11 cellular contexts compared by ENCODE assay signal in the genomic region with DNA sequence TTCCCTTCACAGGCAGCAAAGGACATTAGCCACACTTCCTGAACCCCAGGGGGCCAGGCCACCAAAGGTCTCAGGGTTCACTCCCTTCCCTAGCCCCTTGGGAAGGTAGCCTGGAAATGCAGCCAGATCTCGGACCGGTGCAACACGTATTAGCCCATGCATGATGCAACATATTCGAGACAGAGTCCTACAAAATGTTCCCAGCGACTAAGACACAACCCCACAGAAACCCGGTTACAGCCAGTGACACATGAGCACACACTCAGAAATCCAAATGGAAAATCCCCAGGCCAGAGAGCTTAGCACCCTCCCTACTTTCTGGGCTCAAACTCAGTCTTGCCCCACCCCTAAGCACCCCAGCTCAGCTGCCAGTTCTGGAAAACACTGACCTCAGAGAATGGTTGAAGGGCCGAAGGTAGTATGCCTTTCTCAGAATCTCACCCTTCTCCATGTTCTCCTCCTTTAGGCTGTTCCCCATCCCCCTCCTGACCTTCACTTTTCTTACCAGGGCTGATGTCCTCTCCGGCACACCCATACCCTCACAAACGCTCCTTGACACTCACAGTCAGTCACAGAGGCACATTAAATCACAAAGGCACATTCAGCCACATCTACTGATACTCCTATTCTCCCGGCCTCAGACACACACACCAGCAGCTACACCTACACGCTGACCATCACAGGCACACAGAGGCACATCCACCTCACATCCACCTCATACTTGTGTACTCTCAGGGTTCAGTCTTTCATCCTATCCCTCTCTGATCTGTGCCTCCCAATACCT. TPM values are rescaled to one million over a fixed set of nuclear protein-coding genes. Genes with fewer than 3 reads are reported as not detected.
A peak's percentile ranks its signal among the peaks of the same experiment; 100 is the strongest.
DNase-seq lines count a peak whose midpoint lies in the region; ATAC-seq, FAIRE-seq and TF ChIP-seq lines count a peak whose summit lies in the region.
"Had no signal": no experiment of that assay in that cellular context is flagged by ENCODE, and none has a peak within 500 bp of the region (broad histone marks: within the 10 kb centered on the region; RNA-seq: fewer than 3 reads in every experiment).

TSS of gene TSPAN1 (plus strand) at position 640 of the 784 bp plus-strand sequence. CDS start 6,021 bp downstream, outside the sequence.

- H3K27ac ChIP-seq in mammary epithelial cell (ENCODE audit: insufficient read depth, low read depth, low read length) (no peak within 1 kb of the TSS), keratinocyte (ENCODE audit: control insufficient read depth, insufficient read depth, low read length) (no peak within 1 kb of the TSS), small intestine (ENCODE audit: low read depth in 1 of 2, low read length in 1 of 2) (peak within 1 kb of the TSS in 1 of 2 donors; percentile 34)

- H3K4me1 ChIP-seq in mammary epithelial cell (ENCODE audit: insufficient read depth, low read length) (peaks cover 19% of the 10 kb centered on the region), keratinocyte (ENCODE audit: control insufficient read depth, extremely low read depth, insufficient read depth, low read length) (peaks cover 26% of the 10 kb centered on the region), small intestine (ENCODE audit: control insufficient read depth in 2 of 2, insufficient read depth in 1 of 2, low read depth in 1 of 2, low read length in 1 of 2) (no peaks in the 10 kb centered on the region)

- H3K36me3 Mint-ChIP-seq in T-cell: no peaks in the 10 kb centered on the region
- no peaks in the 10 kb centered on the region for H3K36me3 Mint-ChIP-seq in activated CD8-positive, alpha-beta T cell treated with anti-CD3 and anti-CD28 coated beads for 36 hours (ENCODE audit: low read depth)

- POLR2A ChIA-PET in T-cell (lab: Charles Lee): no interaction called here
- POLR2A ChIA-PET in activated CD8-positive, alpha-beta T cell treated with anti-CD3 and anti-CD28 coated beads for 36 hours (lab: Charles Lee): no interaction called here

- no peaks in the 10 kb centered on the region for H3K9me3 Mint-ChIP-seq in T-cell
- H3K9me3 Mint-ChIP-seq in activated CD8-positive, alpha-beta T cell treated with anti-CD3 and anti-CD28 coated beads for 36 hours: no peaks in the 10 kb centered on the region

- peaks cover 3 to 4% of the 10 kb centered on the region in 2 donors for H3K27me3 Mint-ChIP-seq in T-cell
- H3K27me3 Mint-ChIP-seq in activated CD8-positive, alpha-beta T cell treated with anti-CD3 and anti-CD28 coated beads for 36 hours: no peaks in the 10 kb centered on the region

- 90% methylated on average over 11 of the region's 11 CpGs for WGBS in mammary epithelial cell (ENCODE audit: low coverage, missing lambda C conversion rate)
- 48 to 57% (median 49%) methylated on average over 11 of the region's 11 CpGs for WGBS in small intestine, 3 donors

- H3K9ac ChIP-seq in mammary epithelial cell (ENCODE audit: insufficient read depth, low read length) (no peak within 1 kb of the TSS), keratinocyte (ENCODE audit: control insufficient read depth, extremely low read depth, insufficient read depth, low read length) (no peak within 1 kb of the TSS)

- FAIRE-seq in keratinocyte (lab: Jason Lieb, UNC) (no peak), small intestine (lab: Jason Lieb, UNC) (no peak)

- H3K9me3 ChIP-seq in mammary epithelial cell (replicated peaks; ENCODE audit: insufficient read depth, low read length) (no peaks in the 10 kb centered on the region), keratinocyte (ENCODE audit: control insufficient read depth, low read depth, low read length) (no peaks in the 10 kb centered on the region), small intestine (ENCODE audit: control insufficient read depth, low read depth) (no peaks in the 10 kb centered on the region)

- TF ChIP-seq CTCF in mammary epithelial cell (conservative IDR thresholded peaks at IDR 0.05 in 1 of 2, IDR thresholded peaks at IDR 0.05 in 1 of 2; ENCODE audit: extremely low read depth in 1 of 2, insufficient read depth in 1 of 2, low read depth in 1 of 2, low read length in 2 of 2): no peak
- no peak for TF ChIP-seq CTCF in keratinocyte (optimal IDR thresholded peaks at IDR 0.05 in 1 of 3, IDR thresholded peaks at IDR 0.05 in 1 of 3, conservative IDR thresholded peaks at IDR 0.05 in 1 of 3; ENCODE audit: extremely low read depth in 1 of 3, insufficient read depth in 2 of 3, low read length in 3 of 3)
- TF ChIP-seq CTCF in activated CD8-positive, alpha-beta T cell treated with anti-CD3 and anti-CD28 coated beads for 36 hours (IDR thresholded peaks at IDR 0.05): no peak

- H3K4me3 Mint-ChIP-seq in T-cell: no peak within 1 kb of the TSS
- H3K4me3 Mint-ChIP-seq in activated CD8-positive, alpha-beta T cell treated with anti-CD3 and anti-CD28 coated beads for 36 hours: no peak within 1 kb of the TSS

- dilution Hi-C loops in mammary epithelial cell (cut with HindIII; ENCODE audit: low sequenced_read_pairs): no loop called here
- dilution Hi-C loops in keratinocyte (cut with MboI; ENCODE audit: extremely low pct_ligation_motif_present, low sequenced_read_pairs): loop anchor here (25.0 kb wide), 1 partner anchor 137 kb away; no protein-coding TSS in a partner anchor

- no peaks in the 10 kb centered on the region for H3K9me1 ChIP-seq in keratinocyte (ENCODE audit: control insufficient read depth, extremely low read depth, insufficient read depth, low read length)

- H3K27me3 ChIP-seq in mammary epithelial cell (ENCODE audit: insufficient read depth, low read length) (no peaks in the 10 kb centered on the region), keratinocyte (ENCODE audit: control insufficient read depth, extremely low read depth, insufficient read depth, low read length) (no peaks in the 10 kb centered on the region), small intestine (ENCODE audit: control insufficient read depth in 2 of 2, insufficient read depth in 2 of 2, low read length in 2 of 2) (no peaks in the 10 kb centered on the region)

- in situ Hi-C loops in G401 (cut with HindIII; ENCODE audit: low sequenced_read_pairs) (loop anchor here (10.0 kb wide), 1 partner anchor 110 kb away; no protein-coding TSS in a partner anchor), mammary epithelial cell (cut with MboI; ENCODE audit: low sequenced_read_pairs in 2 of 2) (loop anchor here (5.0 to 25.0 kb wide), 2 partner anchors 137 to 487 kb away; partner anchors contain the start of genes GPBP1L1 (in 1 of the 2) and TMEM69 (in 1 of the 2))

- H3K79me2 ChIP-seq in mammary epithelial cell (ENCODE audit: insufficient read depth, low read length) (no peaks in the 10 kb centered on the region), keratinocyte (ENCODE audit: control insufficient read depth, insufficient read depth, low read length) (no peaks in the 10 kb centered on the region)

- H2AFZ ChIP-seq in mammary epithelial cell (ENCODE audit: low read depth, low read length) (peak within 1 kb of the TSS; percentile 37), keratinocyte (ENCODE audit: control insufficient read depth, low read length) (no peak within 1 kb of the TSS)

- BruUV-seq in mammary epithelial cell (replicated peaks; lab: Mats Ljungman, UMichigan): no TSS peak

- intact Hi-C loops in mammary epithelial cell (cut with micrococcal nuclease): no loop called here
- intact Hi-C loops in activated CD8-positive, alpha-beta T cell treated with anti-CD3 and anti-CD28 coated beads for 36 hours (cut with micrococcal nuclease): no loop called here

- no peak for ATAC-seq in GM21528 (IDR thresholded peaks at IDR 0.05; ENCODE audit: low FRiP score, unreplicated experiment)
- no peak for ATAC-seq in T-cell (replicated peaks in 1 of 4)
- no peak for ATAC-seq in activated CD8-positive, alpha-beta T cell treated with anti-CD3 and anti-CD28 coated beads for 36 hours

- CTCF ChIA-PET in mammary epithelial cell (lab: Charles Lee; ENCODE audit: low non-redundant PET): no interaction called here
- CTCF ChIA-PET in T-cell (lab: Charles Lee): no interaction called here
- CTCF ChIA-PET in activated CD8-positive, alpha-beta T cell treated with anti-CD3 and anti-CD28 coated beads for 36 hours (lab: Charles Lee): interaction anchor here (0.9 to 1.0 kb wide), 2 partner anchors 136 to 137 kb away, joined by 3 to 4 read pairs; no protein-coding TSS in a partner anchor

- H4K20me1 ChIP-seq in mammary epithelial cell (ENCODE audit: insufficient read depth, low read length) (no peaks in the 10 kb centered on the region), keratinocyte (ENCODE audit: control insufficient read depth, extremely low read depth, insufficient read depth, low read length) (no peaks in the 10 kb centered on the region)

- no peak within 1 kb of the TSS for H3K27ac Mint-ChIP-seq in T-cell
- no peak within 1 kb of the TSS for H3K27ac Mint-ChIP-seq in activated CD8-positive, alpha-beta T cell treated with anti-CD3 and anti-CD28 coated beads for 36 hours

- H3K36me3 ChIP-seq in mammary epithelial cell (ENCODE audit: insufficient read depth, low read length) (no peaks in the 10 kb centered on the region), keratinocyte (ENCODE audit: control insufficient read depth in 2 of 2, extremely low read depth in 1 of 2, insufficient read depth in 2 of 2, low read length in 2 of 2) (no peaks in the 10 kb centered on the region), small intestine (ENCODE audit: control insufficient read depth in 2 of 2, insufficient read depth in 2 of 2, low read length in 2 of 2) (no peaks in the 10 kb centered on the region)

- H3K4me3 ChIP-seq in mammary epithelial cell (replicated peaks in 1 of 3; ENCODE audit: insufficient read depth in 1 of 3, low read depth in 2 of 3, low read length in 3 of 3): no peak within 1 kb of the TSS
- H3K4me3 ChIP-seq in keratinocyte (ENCODE audit: control insufficient read depth in 2 of 3, extremely low read depth in 1 of 3, insufficient read depth in 2 of 3, low read depth in 1 of 3, low read length in 3 of 3): no peak within 1 kb of the TSS
- H3K4me3 ChIP-seq in small intestine (ENCODE audit: low read depth in 1 of 2, low read length in 2 of 2): no peak within 1 kb of the TSS

- peak; percentile 98 for DNase-seq in G401 (ENCODE audit: low spot score)
- peak; percentile 61 for DNase-seq in mammary epithelial cell
- no peak for DNase-seq in keratinocyte (ENCODE audit: low read depth, low spot score)
- no peak for DNase-seq in small intestine
- DNase-seq in DMS 273 treated with DMSO at 0.1 percent for 48 hours (lab: John Stamatoyannopoulos, UW): no peak
- DNase-seq in T-cell: no peak
- no peak for DNase-seq in activated CD8-positive, alpha-beta T cell treated with anti-CD3 and anti-CD28 coated beads for 36 hours
- DNase-seq: activated CD4-positive, alpha-beta T cell treated with anti-CD3 and anti-CD28 coated beads, Interleukin-2, amount 50 U/mL, for 48 hours; COR-L47; stimulated activated CD4-positive, alpha-beta T cell treated with anti-CD3 and anti-CD28 coated beads, Interleukin-4, amount 100 ng/mL, for 24 hours had no signal

- no peaks in the 10 kb centered on the region for H3K4me1 Mint-ChIP-seq in T-cell
- H3K4me1 Mint-ChIP-seq in activated CD8-positive, alpha-beta T cell treated with anti-CD3 and anti-CD28 coated beads for 36 hours (ENCODE audit: low read depth): no peaks in the 10 kb centered on the region

- no peak within 1 kb of the TSS for H3K4me2 ChIP-seq in mammary epithelial cell (ENCODE audit: insufficient read depth, low read depth, low read length)
- peak within 1 kb of the TSS; percentile 25 for H3K4me2 ChIP-seq in keratinocyte (ENCODE audit: control insufficient read depth, extremely low read depth, insufficient read depth, low read depth, low read length)

RNA-seq across cellular contexts. Expression of gene TSPAN1, which starts in this region (rescaled TPM):
- 5.9 TPM in 1 of 2 replicates, not detected in the other for total RNA-seq in G401 (2014; rRNA removed; shearing (Covaris generic))
- total RNA-seq in mammary epithelial cell (100 to 1,000 TPM; 116 to 277 TPM), T-cell (under 1 TPM in 2 of 5 donors, not detected in 3; 0.53 to 0.54 TPM)
- polyA plus RNA-seq in mammary epithelial cell (510 TPM), keratinocyte (312 to 376 TPM (median 362 TPM) in 3 replicates), small intestine (100 to 1,000 TPM in 1 of 3 donors, 10 to 100 TPM in 2; 22.7 to 104 (median 40.3) TPM)
- polyA minus RNA-seq in mammary epithelial cell (362 TPM), keratinocyte (327 to 474 TPM (median 467 TPM) in 3 replicates)
- 86.1 TPM for polyA plus RNA-seq in keratinocyte (2011; ENCODE audit: low read depth)
- 402 and 490 TPM in 2 replicates for polyA plus RNA-seq in keratinocyte (2011; cell fraction: cytosol; rRNA removed)
- 869 and 873 TPM in 2 replicates for polyA plus RNA-seq in keratinocyte (2011; cell fraction: nucleus; rRNA removed)
- polyA plus RNA-seq in keratinocyte (2012; ENCODE audit: low replicate concordance): 85.3 and 177 TPM in 2 replicates
- 249 TPM for polyA minus RNA-seq in keratinocyte (2011; cell fraction: cytosol; rRNA and poly(A)+ RNA removed)
- 322 and 407 TPM in 2 replicates for polyA minus RNA-seq in keratinocyte (2011; cell fraction: nucleus; rRNA and poly(A)+ RNA removed)
- not detected for total RNA-seq in activated CD8-positive, alpha-beta T cell treated with anti-CD3 and anti-CD28 coated beads for 36 hours

Comparison
In these comparisons a context has a peak if more than half of its experiments do, and no peak if none do; other contexts are left out.
1. RNA of gene TSPAN1 (total RNA-seq): 116 to 277 TPM in mammary epithelial cell; 5.9 TPM in G401, 0.53 to 0.54 TPM in T-cell and not detected in activated CD8-positive, alpha-beta T cell treated with anti-CD3 and anti-CD28 coated beads for 36 hours; every median in the first group is over 10 times any median in the second.
2. DNase-seq: peak in G401 (single experiment) and mammary epithelial cell (single experiment); none in keratinocyte (single experiment), small intestine (single experiment), DMS 273 treated with DMSO at 0.1 percent for 48 hours (single experiment), T-cell (0 of 34) and activated CD8-positive, alpha-beta T cell treated with anti-CD3 and anti-CD28 coated beads for 36 hours (single experiment).